13 cellular contexts compared by ENCODE assay signal in genomic region chr21:28738882-28739281, GRCh38.
DNase-seq lines count a peak whose midpoint lies in the region; ATAC-seq and TF ChIP-seq lines count a peak whose summit lies in the region.
"Had no signal": no experiment of that assay in that cellular context is flagged by ENCODE, and none has a peak within 500 bp of the region (broad histone marks: within the 10 kb centered on the region; RNA-seq: fewer than 3 reads in every experiment).

No MANE protein-coding gene starts in this region.

- DNase-seq in dermis microvascular lymphatic vessel endothelial cell (ENCODE audit: low read depth in 2 of 2): peak; percentile 38 to 46
- DNase-seq in neuronal stem cell (ENCODE audit: low spot score): no peak
- no peak for DNase-seq in GDM1 (lab: John Stamatoyannopoulos, UW)
- DNase-seq in stimulated activated CD4-positive, alpha-beta T cell treated with anti-CD3 and anti-CD28 coated beads, Interleukin-4, amount 100 ng/mL, for 1 hour: no peak
- no peak for DNase-seq in CD14-positive monocyte (ENCODE audit: low spot score)
- DNase-seq: activated T-cell treated with anti-CD3 and anti-CD28 coated beads, Interleukin-2, amount 50 U/mL, for 72 hours; naive thymus-derived CD4-positive, alpha-beta T cell; WERI-Rb-1 had no signal

- ATAC-seq in GM18502 (IDR thresholded peaks at IDR 0.05; ENCODE audit: poor library complexity, unreplicated experiment): peak; percentile 77
- peak; percentile 77 for ATAC-seq in GM21360 (IDR thresholded peaks at IDR 0.05; ENCODE audit: unreplicated experiment)
- ATAC-seq in HG03442 (IDR thresholded peaks at IDR 0.05; ENCODE audit: unreplicated experiment): peak; percentile 89
- ATAC-seq: naive thymus-derived CD4-positive, alpha-beta T cell had no signal

- no peaks in the 10 kb centered on the region for H3K36me3 ChIP-seq in neuronal stem cell (replicated peaks in 1 of 2; ENCODE audit: control insufficient read depth in 2 of 2, insufficient read depth in 2 of 2, low read length in 2 of 2)
- H3K36me3 ChIP-seq: SJSA1, thoracic aorta, WERI-Rb-1 had no signal

- WGBS in neuronal stem cell (ENCODE audit: extremely low coverage in 2 of 2, insufficient read length in 2 of 2, insufficient replicate concordance in 1 of 2), 2 donors: no CpG with 5 or more reads among the region's 7 CpGs

- H4K8ac ChIP-seq in neuronal stem cell (ENCODE audit: low read depth, low read length): no peak overlapping the region

- no peak for TF ChIP-seq CTCF in CD14-positive monocyte (IDR thresholded peaks at IDR 0.05)

- no peak overlapping the region for H3K23ac ChIP-seq in neuronal stem cell (ENCODE audit: low read depth, low read length, poor library complexity)

- H3K79me1 ChIP-seq in neuronal stem cell (ENCODE audit: low read depth, low read length): no peaks in the 10 kb centered on the region

- no peak overlapping the region for H4K91ac ChIP-seq in neuronal stem cell (ENCODE audit: low read depth, low read length, poor library complexity)

- H2BK12ac ChIP-seq in neuronal stem cell (ENCODE audit: low read length): no peak overlapping the region

- no peak overlapping the region for H2AK5ac ChIP-seq in neuronal stem cell (ENCODE audit: low read depth, low read length)

- no peaks in the 10 kb centered on the region for H3K4me1 Mint-ChIP-seq in CD14-positive monocyte

- H3K27me3 ChIP-seq in neuronal stem cell (ENCODE audit: control insufficient read depth in 3 of 3, insufficient read depth in 3 of 3, low read depth in 1 of 3, low read length in 3 of 3): no peaks in the 10 kb centered on the region
- H3K27me3 ChIP-seq: SJSA1 had no signal

- intact Hi-C loops in CD14-positive monocyte (cut with micrococcal nuclease): no loop called here

- no peak overlapping the region for H3K4ac ChIP-seq in neuronal stem cell (ENCODE audit: low read length)

- H3K4me3 Mint-ChIP-seq in CD14-positive monocyte: no peak overlapping the region

- no peak overlapping the region for H3K4me3 ChIP-seq in neuronal stem cell (ENCODE audit: low read length in 2 of 2)
- H3K4me3 ChIP-seq: SJSA1, thoracic aorta had no signal

- no peak overlapping the region for H3K9ac ChIP-seq in neuronal stem cell (ENCODE audit: low read depth, low read length, poor library complexity)

- H2BK120ac ChIP-seq in neuronal stem cell (ENCODE audit: low read depth, low read length): no peak overlapping the region

- no peaks in the 10 kb centered on the region for H3K9me3 ChIP-seq in neuronal stem cell (replicated peaks in 1 of 2; ENCODE audit: control insufficient read depth in 2 of 2, insufficient read depth in 1 of 2, low read depth in 1 of 2, low read length in 2 of 2)
- H3K9me3 ChIP-seq: SJSA1, thoracic aorta had no signal

- no peak overlapping the region for H3K27ac ChIP-seq in neuronal stem cell (replicated peaks; ENCODE audit: low read length)
- H3K27ac ChIP-seq: SJSA1, thoracic aorta, WERI-Rb-1 had no signal

- H3K4me1 ChIP-seq in neuronal stem cell (ENCODE audit: control insufficient read depth in 2 of 2, insufficient read depth in 1 of 2, low read depth in 1 of 2, low read length in 2 of 2): peaks cover 0 to 5% of the 10 kb centered on the region in 2 donors
- H3K4me1 ChIP-seq: SJSA1 had no signal

- no peak overlapping the region for H3K27ac Mint-ChIP-seq in CD14-positive monocyte
- H3K27ac Mint-ChIP-seq: activated T-cell treated with anti-CD3 and anti-CD28 coated beads, Interleukin-2, amount 50 U/mL, for 72 hours had no signal

- H2AFZ ChIP-seq in neuronal stem cell (ENCODE audit: low read length): no peak overlapping the region

- H3K36me3 Mint-ChIP-seq in CD14-positive monocyte: no peaks in the 10 kb centered on the region

- no peaks in the 10 kb centered on the region for H3K27me3 Mint-ChIP-seq in CD14-positive monocyte (ENCODE audit: low read depth in 3 of 3)

- no peak overlapping the region for H3K4me2 ChIP-seq in neuronal stem cell (ENCODE audit: insufficient read depth, low read length, poor library complexity, severe bottlenecking)

- H3K14ac ChIP-seq in neuronal stem cell (ENCODE audit: low read length): no peak overlapping the region

- H2BK15ac ChIP-seq in neuronal stem cell (ENCODE audit: low read length): no peak overlapping the region

- no peak overlapping the region for H3K18ac ChIP-seq in neuronal stem cell (ENCODE audit: low read length)

- H3K9me3 Mint-ChIP-seq in CD14-positive monocyte: peaks cover 0 to 6% (median 0%) of the 10 kb centered on the region in 7 donors
- H3K9me3 Mint-ChIP-seq: activated T-cell treated with anti-CD3 and anti-CD28 coated beads, Interleukin-2, amount 50 U/mL, for 72 hours; naive thymus-derived CD4-positive, alpha-beta T cell had no signal

- H2BK5ac ChIP-seq in neuronal stem cell (ENCODE audit: low read length): no peak overlapping the region

Comparison
In these comparisons a context has a peak if more than half of its experiments do, and no peak if none do; other contexts are left out.
1. DNase-seq: peak in dermis microvascular lymphatic vessel endothelial cell (2 of 2); none in neuronal stem cell (single experiment), GDM1 (single experiment), stimulated activated CD4-positive, alpha-beta T cell treated with anti-CD3 and anti-CD28 coated beads, Interleukin-4, amount 100 ng/mL, for 1 hour (single experiment) and CD14-positive monocyte (single experiment).
2. Peak in every context shown above with its lines, with median percentiles within 50 percentile points of each other: ATAC-seq.